Comparison of ENCODE assay signal across 1 cellular context in genomic region chr3:148600902-148601765, GRCh38.
A peak's percentile ranks its signal among the peaks of the same experiment; 100 is the strongest.
TF ChIP-seq lines count a peak whose summit lies in the region.

No MANE protein-coding gene starts in this region.

TF ChIP-seq in HepG2, 621 proteins besides CTCF, POLR2A, EP300 and RAD21 (continued from another document and continues in another):
- TF ChIP-seq KLF9 (CRISPR knock-in tag; IDR thresholded peaks at IDR 0.05; ENCODE audit: low read depth) (0 out of 2 replicates have a peak, but pooled peaks have one; percentile 25), ZNF503 (CRISPR knock-in tag; IDR thresholded peaks at IDR 0.05) (peak; percentile 83; the same call in 1 of the 2 replicates), ZNF362 (CRISPR knock-in tag; IDR thresholded peaks at IDR 0.05; ENCODE audit: borderline replicate concordance) (no peak; the same call in 1 of the 2 replicates), PCBP2 (optimal IDR thresholded peaks at IDR 0.05; ENCODE audit: low read depth, low read length, poor library complexity, severe bottlenecking) (no peak), HDAC1 (CRISPR knock-in tag; IDR thresholded peaks at IDR 0.05) (0 out of 2 replicates have a peak, but pooled peaks have one; percentile 65), SOX5 (CRISPR knock-in tag; IDR thresholded peaks at IDR 0.05; ENCODE audit: borderline replicate concordance) (peak; percentile 91), FOXO1 (CRISPR knock-in tag; IDR thresholded peaks at IDR 0.05) (peak; percentile 91), ZKSCAN5 (CRISPR knock-in tag; IDR thresholded peaks at IDR 0.05) (peak; percentile 68; the same call in 1 of the 2 replicates), DZIP1 (CRISPR knock-in tag; IDR thresholded peaks at IDR 0.05) (no peak), NR2C2 (CRISPR knock-in tag; IDR thresholded peaks at IDR 0.05; ENCODE audit: borderline replicate concordance) (0 out of 2 replicates have a peak, but pooled peaks have one; percentile 53), TCF12 (IDR thresholded peaks at IDR 0.05) (no peak), TCF12 (CRISPR knock-in tag; IDR thresholded peaks at IDR 0.05) (0 out of 2 replicates have a peak, but pooled peaks have one; percentile 17), ERF (CRISPR knock-in tag; IDR thresholded peaks at IDR 0.05) (peak; percentile 64; the same call in 1 of the 2 replicates), SMC3 (IDR thresholded peaks at IDR 0.05; ENCODE audit: low read length) (peak; percentile 21; the same call in 1 of the 2 replicates), ZBTB20 (CRISPR knock-in tag; IDR thresholded peaks at IDR 0.05; ENCODE audit: borderline replicate concordance, low read depth) (peak; percentile 78; the same call in 1 of the 2 replicates), ZNF331 (CRISPR knock-in tag; IDR thresholded peaks at IDR 0.05) (peak; percentile 84), NCOA1 (CRISPR knock-in tag; IDR thresholded peaks at IDR 0.05) (no peak; the same call in 1 of the 2 replicates), DR1 (CRISPR knock-in tag; IDR thresholded peaks at IDR 0.05) (no peak; the same call in 1 of the 2 replicates), ZNF205 (CRISPR knock-in tag; IDR thresholded peaks at IDR 0.05) (0 out of 2 replicates have a peak, but pooled peaks have one; percentile 39), TFDP2 (CRISPR knock-in tag; IDR thresholded peaks at IDR 0.05) (no peak), ZNF382 (CRISPR knock-in tag; IDR thresholded peaks at IDR 0.05; ENCODE audit: borderline replicate concordance) (no peak), ZNF367 (CRISPR knock-in tag; IDR thresholded peaks at IDR 0.05; ENCODE audit: borderline replicate concordance) (no peak), ZNF235 (CRISPR knock-in tag; IDR thresholded peaks at IDR 0.05; ENCODE audit: borderline replicate concordance) (no peak; the same call in 1 of the 2 replicates), NFRKB (IDR thresholded peaks at IDR 0.05) (no peak), CREM (IDR thresholded peaks at IDR 0.05) (peak; percentile 92), CREM (CRISPR knock-in tag; IDR thresholded peaks at IDR 0.05) (no peak), HOXA9 (CRISPR knock-in tag; IDR thresholded peaks at IDR 0.05; ENCODE audit: borderline replicate concordance) (no peak), GFI1 (CRISPR knock-in tag; IDR thresholded peaks at IDR 0.05; ENCODE audit: borderline replicate concordance) (peak; percentile 75; the same call in 1 of the 2 replicates), ZBTB43 (CRISPR knock-in tag; conservative IDR thresholded peaks at IDR 0.05) (peak; percentile 81), JUN (CRISPR knock-in tag; IDR thresholded peaks at IDR 0.05) (peak; percentile 71), TSC22D2 (CRISPR knock-in tag; IDR thresholded peaks at IDR 0.05; ENCODE audit: borderline replicate concordance) (peak; percentile 38; the same call in 1 of the 2 replicates), ZNF788 (CRISPR knock-in tag; IDR thresholded peaks at IDR 0.05; ENCODE audit: borderline replicate concordance) (peak; percentile 42; the same call in 1 of the 2 replicates), CENPT (CRISPR knock-in tag; IDR thresholded peaks at IDR 0.05; ENCODE audit: low read depth) (no peak), DMAP1 (CRISPR knock-in tag; IDR thresholded peaks at IDR 0.05) (peak; percentile 48; the same call in 1 of the 2 replicates)
- TF ChIP-seq, protein P1, sequence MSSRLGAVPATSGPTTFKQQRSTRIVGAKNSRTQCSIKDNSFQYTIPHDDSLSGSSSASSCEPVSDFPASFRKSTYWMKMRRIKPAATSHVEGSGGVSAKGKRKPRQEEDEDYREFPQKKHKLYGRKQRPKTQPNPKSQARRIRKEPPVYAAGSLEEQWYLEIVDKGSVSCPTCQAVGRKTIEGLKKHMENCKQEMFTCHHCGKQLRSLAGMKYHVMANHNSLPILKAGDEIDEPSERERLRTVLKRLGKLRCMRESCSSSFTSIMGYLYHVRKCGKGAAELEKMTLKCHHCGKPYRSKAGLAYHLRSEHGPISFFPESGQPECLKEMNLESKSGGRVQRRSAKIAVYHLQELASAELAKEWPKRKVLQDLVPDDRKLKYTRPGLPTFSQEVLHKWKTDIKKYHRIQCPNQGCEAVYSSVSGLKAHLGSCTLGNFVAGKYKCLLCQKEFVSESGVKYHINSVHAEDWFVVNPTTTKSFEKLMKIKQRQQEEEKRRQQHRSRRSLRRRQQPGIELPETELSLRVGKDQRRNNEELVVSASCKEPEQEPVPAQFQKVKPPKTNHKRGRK (CRISPR knock-in tag; IDR thresholded peaks at IDR 0.05), result no peak
- TF ChIP-seq, protein P2, sequence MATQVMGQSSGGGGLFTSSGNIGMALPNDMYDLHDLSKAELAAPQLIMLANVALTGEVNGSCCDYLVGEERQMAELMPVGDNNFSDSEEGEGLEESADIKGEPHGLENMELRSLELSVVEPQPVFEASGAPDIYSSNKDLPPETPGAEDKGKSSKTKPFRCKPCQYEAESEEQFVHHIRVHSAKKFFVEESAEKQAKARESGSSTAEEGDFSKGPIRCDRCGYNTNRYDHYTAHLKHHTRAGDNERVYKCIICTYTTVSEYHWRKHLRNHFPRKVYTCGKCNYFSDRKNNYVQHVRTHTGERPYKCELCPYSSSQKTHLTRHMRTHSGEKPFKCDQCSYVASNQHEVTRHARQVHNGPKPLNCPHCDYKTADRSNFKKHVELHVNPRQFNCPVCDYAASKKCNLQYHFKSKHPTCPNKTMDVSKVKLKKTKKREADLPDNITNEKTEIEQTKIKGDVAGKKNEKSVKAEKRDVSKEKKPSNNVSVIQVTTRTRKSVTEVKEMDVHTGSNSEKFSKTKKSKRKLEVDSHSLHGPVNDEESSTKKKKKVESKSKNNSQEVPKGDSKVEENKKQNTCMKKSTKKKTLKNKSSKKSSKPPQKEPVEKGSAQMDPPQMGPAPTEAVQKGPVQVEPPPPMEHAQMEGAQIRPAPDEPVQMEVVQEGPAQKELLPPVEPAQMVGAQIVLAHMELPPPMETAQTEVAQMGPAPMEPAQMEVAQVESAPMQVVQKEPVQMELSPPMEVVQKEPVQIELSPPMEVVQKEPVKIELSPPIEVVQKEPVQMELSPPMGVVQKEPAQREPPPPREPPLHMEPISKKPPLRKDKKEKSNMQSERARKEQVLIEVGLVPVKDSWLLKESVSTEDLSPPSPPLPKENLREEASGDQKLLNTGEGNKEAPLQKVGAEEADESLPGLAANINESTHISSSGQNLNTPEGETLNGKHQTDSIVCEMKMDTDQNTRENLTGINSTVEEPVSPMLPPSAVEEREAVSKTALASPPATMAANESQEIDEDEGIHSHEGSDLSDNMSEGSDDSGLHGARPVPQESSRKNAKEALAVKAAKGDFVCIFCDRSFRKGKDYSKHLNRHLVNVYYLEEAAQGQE (IDR thresholded peaks at IDR 0.05; ENCODE audit: borderline replicate concordance in 1 of 2, low read depth in 1 of 2, low read length in 2 of 2), result peak in 1 of 2 experiments; percentile 54; a peak in 1 of 4 replicates
- TF ChIP-seq, protein P3, sequence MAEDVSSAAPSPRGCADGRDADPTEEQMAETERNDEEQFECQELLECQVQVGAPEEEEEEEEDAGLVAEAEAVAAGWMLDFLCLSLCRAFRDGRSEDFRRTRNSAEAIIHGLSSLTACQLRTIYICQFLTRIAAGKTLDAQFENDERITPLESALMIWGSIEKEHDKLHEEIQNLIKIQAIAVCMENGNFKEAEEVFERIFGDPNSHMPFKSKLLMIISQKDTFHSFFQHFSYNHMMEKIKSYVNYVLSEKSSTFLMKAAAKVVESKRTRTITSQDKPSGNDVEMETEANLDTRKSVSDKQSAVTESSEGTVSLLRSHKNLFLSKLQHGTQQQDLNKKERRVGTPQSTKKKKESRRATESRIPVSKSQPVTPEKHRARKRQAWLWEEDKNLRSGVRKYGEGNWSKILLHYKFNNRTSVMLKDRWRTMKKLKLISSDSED (CRISPR knock-in tag; IDR thresholded peaks at IDR 0.05), result no peak
- TF ChIP-seq, protein P4, sequence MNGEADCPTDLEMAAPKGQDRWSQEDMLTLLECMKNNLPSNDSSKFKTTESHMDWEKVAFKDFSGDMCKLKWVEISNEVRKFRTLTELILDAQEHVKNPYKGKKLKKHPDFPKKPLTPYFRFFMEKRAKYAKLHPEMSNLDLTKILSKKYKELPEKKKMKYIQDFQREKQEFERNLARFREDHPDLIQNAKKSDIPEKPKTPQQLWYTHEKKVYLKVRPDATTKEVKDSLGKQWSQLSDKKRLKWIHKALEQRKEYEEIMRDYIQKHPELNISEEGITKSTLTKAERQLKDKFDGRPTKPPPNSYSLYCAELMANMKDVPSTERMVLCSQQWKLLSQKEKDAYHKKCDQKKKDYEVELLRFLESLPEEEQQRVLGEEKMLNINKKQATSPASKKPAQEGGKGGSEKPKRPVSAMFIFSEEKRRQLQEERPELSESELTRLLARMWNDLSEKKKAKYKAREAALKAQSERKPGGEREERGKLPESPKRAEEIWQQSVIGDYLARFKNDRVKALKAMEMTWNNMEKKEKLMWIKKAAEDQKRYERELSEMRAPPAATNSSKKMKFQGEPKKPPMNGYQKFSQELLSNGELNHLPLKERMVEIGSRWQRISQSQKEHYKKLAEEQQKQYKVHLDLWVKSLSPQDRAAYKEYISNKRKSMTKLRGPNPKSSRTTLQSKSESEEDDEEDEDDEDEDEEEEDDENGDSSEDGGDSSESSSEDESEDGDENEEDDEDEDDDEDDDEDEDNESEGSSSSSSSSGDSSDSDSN (CRISPR knock-in tag; IDR thresholded peaks at IDR 0.05), result 0 out of 2 replicates have a peak, but pooled peaks have one; percentile 21
- TF ChIP-seq, protein P5, sequence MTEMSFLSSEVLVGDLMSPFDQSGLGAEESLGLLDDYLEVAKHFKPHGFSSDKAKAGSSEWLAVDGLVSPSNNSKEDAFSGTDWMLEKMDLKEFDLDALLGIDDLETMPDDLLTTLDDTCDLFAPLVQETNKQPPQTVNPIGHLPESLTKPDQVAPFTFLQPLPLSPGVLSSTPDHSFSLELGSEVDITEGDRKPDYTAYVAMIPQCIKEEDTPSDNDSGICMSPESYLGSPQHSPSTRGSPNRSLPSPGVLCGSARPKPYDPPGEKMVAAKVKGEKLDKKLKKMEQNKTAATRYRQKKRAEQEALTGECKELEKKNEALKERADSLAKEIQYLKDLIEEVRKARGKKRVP (CRISPR knock-in tag; IDR thresholded peaks at IDR 0.05), result peak in 1 of 2 experiments; percentile 39; a peak in 1 of 4 replicates
- TF ChIP-seq, protein P6, sequence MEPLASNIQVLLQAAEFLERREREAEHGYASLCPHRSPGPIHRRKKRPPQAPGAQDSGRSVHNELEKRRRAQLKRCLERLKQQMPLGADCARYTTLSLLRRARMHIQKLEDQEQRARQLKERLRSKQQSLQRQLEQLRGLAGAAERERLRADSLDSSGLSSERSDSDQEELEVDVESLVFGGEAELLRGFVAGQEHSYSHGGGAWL (CRISPR knock-in tag; IDR thresholded peaks at IDR 0.05), result no peak
